ENCODE assay signal across 21 cellular contexts in the genomic region with DNA sequence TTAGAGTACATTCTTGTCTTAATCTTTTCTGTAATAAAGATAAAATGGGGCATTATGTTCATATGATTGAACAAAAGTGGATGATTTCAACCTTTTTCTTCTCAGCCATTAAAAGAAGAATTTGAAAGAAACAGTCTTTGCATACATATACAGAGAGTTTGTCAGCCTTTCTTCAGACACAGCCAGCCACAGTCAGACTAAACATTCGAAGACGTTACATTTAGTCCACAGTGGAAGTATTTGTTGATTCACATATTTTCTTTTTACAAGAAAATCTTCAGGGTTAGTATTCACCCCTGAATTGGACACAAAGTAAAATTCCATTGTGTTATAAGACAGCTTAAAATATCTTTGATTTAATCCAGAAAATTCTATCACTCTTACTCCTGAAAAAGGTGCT.
"Had no signal": no experiment of that assay in that cellular context is flagged by ENCODE, and none has a peak within 500 bp of the region (broad histone marks: within the 10 kb centered on the region; RNA-seq: fewer than 3 reads in every experiment).

No MANE protein-coding gene starts in this region.

- H3K27ac ChIP-seq: lower lobe of right lung, prostate gland, skin epidermis, upper lobe of left lung had no signal

- DNase-seq: activated CD4-positive, alpha-beta memory T cell treated with anti-CD3 and anti-CD28 coated beads for 36 hours; activated CD4-positive, alpha-beta T cell treated with anti-CD3 and anti-CD28 coated beads for 36 hours; activated CD8-positive, alpha-beta memory T cell treated with anti-CD3 and anti-CD28 coated beads, Interleukin-2, amount 10 ng/mL, durations not matched to agents 7 days and 5 days; activated naive CD4-positive, alpha-beta T cell; activated naive CD8-positive, alpha-beta T cell treated with anti-CD3 and anti-CD28 coated beads, Interleukin-2, amount 10 ng/mL, durations not matched to agents 7 days and 5 days; dermis blood vessel endothelial cell; effector memory CD4-positive, alpha-beta T cell; left colon; lower lobe of right lung; right cardiac atrium; stimulated activated CD4-positive, alpha-beta T cell treated with anti-CD3 and anti-CD28 coated beads, Interleukin-4, amount 100 ng/mL, for 1 hour; stomach; upper lobe of left lung had no signal

- H3K9me3 ChIP-seq: esophagus muscularis mucosa, lower lobe of right lung, prostate gland, stomach, upper lobe of left lung had no signal

- H3K27ac Mint-ChIP-seq: activated CD4-positive, alpha-beta memory T cell treated with anti-CD3 and anti-CD28 coated beads for 36 hours; activated CD4-positive, alpha-beta T cell treated with anti-CD3 and anti-CD28 coated beads for 36 hours; activated CD8-positive, alpha-beta memory T cell treated with anti-CD3 and anti-CD28 coated beads, Interleukin-2, amount 10 ng/mL, durations not matched to agents 7 days and 5 days; activated naive CD8-positive, alpha-beta T cell treated with anti-CD3 and anti-CD28 coated beads, Interleukin-2, amount 10 ng/mL, durations not matched to agents 7 days and 5 days; T-helper 2 cell treated with Interferon-gamma antibody and Interleukin-4, amounts not matched to agents 5 μg/mL and 100 μg/mL, for 36 hours had no signal

- H3K27me3 ChIP-seq: esophagus muscularis mucosa, stomach, upper lobe of left lung had no signal

- H3K4me3 ChIP-seq: esophagus muscularis mucosa, lower lobe of right lung, prostate gland, skin epidermis, stomach, upper lobe of left lung had no signal

- H3K9me3 Mint-ChIP-seq: central memory CD8-positive, alpha-beta T cell; nephron; T-helper 2 cell treated with Interferon-gamma antibody and Interleukin-4, amounts not matched to agents 5 μg/mL and 100 μg/mL, for 36 hours had no signal

- FAIRE-seq: endothelial cell of umbilical vein, TTC549 had no signal

- H3K4me3 Mint-ChIP-seq: activated CD4-positive, alpha-beta memory T cell treated with anti-CD3 and anti-CD28 coated beads for 36 hours; activated CD4-positive, alpha-beta T cell treated with anti-CD3 and anti-CD28 coated beads for 36 hours; activated CD8-positive, alpha-beta memory T cell treated with anti-CD3 and anti-CD28 coated beads, Interleukin-2, amount 10 ng/mL, durations not matched to agents 7 days and 5 days; activated naive CD8-positive, alpha-beta T cell treated with anti-CD3 and anti-CD28 coated beads, Interleukin-2, amount 10 ng/mL, durations not matched to agents 7 days and 5 days; central memory CD8-positive, alpha-beta T cell; nephron; T-helper 2 cell treated with Interferon-gamma antibody and Interleukin-4, amounts not matched to agents 5 μg/mL and 100 μg/mL, for 36 hours had no signal

- H3K27me3 Mint-ChIP-seq: activated CD4-positive, alpha-beta memory T cell treated with anti-CD3 and anti-CD28 coated beads for 36 hours; activated CD4-positive, alpha-beta T cell treated with anti-CD3 and anti-CD28 coated beads for 36 hours; activated CD8-positive, alpha-beta memory T cell treated with anti-CD3 and anti-CD28 coated beads, Interleukin-2, amount 10 ng/mL, durations not matched to agents 7 days and 5 days; activated naive CD8-positive, alpha-beta T cell treated with anti-CD3 and anti-CD28 coated beads, Interleukin-2, amount 10 ng/mL, durations not matched to agents 7 days and 5 days; central memory CD8-positive, alpha-beta T cell had no signal

- H3K36me3 ChIP-seq: esophagus muscularis mucosa, lower lobe of right lung, prostate gland, stomach, upper lobe of left lung had no signal

- ATAC-seq: activated CD4-positive, alpha-beta T cell treated with anti-CD3 and anti-CD28 coated beads for 36 hours; activated CD8-positive, alpha-beta memory T cell treated with anti-CD3 and anti-CD28 coated beads, Interleukin-2, amount 10 ng/mL, durations not matched to agents 7 days and 5 days; lower lobe of right lung had no signal
